ENCODE assay signal across 12 cellular contexts in the genomic region with DNA sequence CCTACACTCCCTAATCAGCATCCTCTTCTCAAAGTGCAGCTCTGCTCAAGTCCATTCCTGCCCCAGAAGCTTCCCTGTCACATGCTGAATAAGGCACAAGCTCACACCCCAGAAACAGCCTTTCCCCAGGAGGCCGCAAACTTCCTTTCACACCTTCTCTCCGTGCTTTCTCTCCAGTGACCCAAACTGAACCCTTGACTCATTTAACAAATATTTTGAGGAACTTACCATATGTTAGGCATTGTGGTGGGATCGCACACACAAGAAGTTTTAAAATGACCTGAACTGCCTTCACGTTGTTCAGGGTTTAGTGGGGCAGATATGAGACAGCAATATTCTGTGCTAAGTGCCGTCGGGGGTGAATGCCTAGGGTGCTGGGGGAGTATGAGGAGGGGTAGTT.
DNase-seq lines count a peak whose midpoint lies in the region; ATAC-seq, FAIRE-seq and TF ChIP-seq lines count a peak whose summit lies in the region.
"Had no signal": no experiment of that assay in that cellular context is flagged by ENCODE, and none has a peak within 500 bp of the region (broad histone marks: within the 10 kb centered on the region; RNA-seq: fewer than 3 reads in every experiment).

No MANE protein-coding gene starts in this region.

- H2AFZ ChIP-seq in H1 (ENCODE audit: low read length) = 0 out of 2 replicates have a peak overlapping the region, but pooled peaks have one; percentile 10

- no peak overlapping the region for H2BK12ac ChIP-seq in H1 (ENCODE audit: low read depth, low read length)

- no peak overlapping the region for H2AK5ac ChIP-seq in H1 (ENCODE audit: low read depth, low read length)

- H3K4me2 ChIP-seq in H1 (ENCODE audit: insufficient read depth in 1 of 2, low read depth in 2 of 2, low read length in 2 of 2) = no peak overlapping the region

- no peak overlapping the region for H3K27ac Mint-ChIP-seq in activated CD8-positive, alpha-beta T cell treated with anti-CD3 and anti-CD28 coated beads, Interleukin-2, amount 10 ng/mL, durations not matched to agents 7 days and 5 days

- ATAC-seq in GM18505 (IDR thresholded peaks at IDR 0.05; ENCODE audit: unreplicated experiment) (peak; percentile 76), GM21717 (IDR thresholded peaks at IDR 0.05; ENCODE audit: unreplicated experiment) (peak; percentile 83), HG03469 (IDR thresholded peaks at IDR 0.05; ENCODE audit: unreplicated experiment) (peak; percentile 61)
- ATAC-seq in activated CD8-positive, alpha-beta T cell treated with anti-CD3 and anti-CD28 coated beads, Interleukin-2, amount 10 ng/mL, durations not matched to agents 7 days and 5 days = no peak
- ATAC-seq: K562, Right ventricle myocardium inferior had no signal

- H3K27me3 ChIP-seq in H1 (replicated peaks in 1 of 4; ENCODE audit: control insufficient read depth in 3 of 4, extremely low read depth in 1 of 4, insufficient read depth in 3 of 4, low read length in 3 of 4) = no peaks in the 10 kb centered on the region; a peak in 1 of 7 replicates

- no peaks in the 10 kb centered on the region; the same call in 1 of the 2 replicates for H3K23me2 ChIP-seq in H1 (ENCODE audit: low read depth, low read length)

- no peak overlapping the region for H4K91ac ChIP-seq in H1 (replicated peaks; ENCODE audit: insufficient read length, low read length)

- no peak overlapping the region for H4K8ac ChIP-seq in H1 (ENCODE audit: extremely low read depth, insufficient read depth, low read length)

- no peak overlapping the region for H3K4ac ChIP-seq in H1 (replicated peaks; ENCODE audit: insufficient read length, low read depth, low read length)

- no peak overlapping the region for H2BK5ac ChIP-seq in H1 (ENCODE audit: low read depth, low read length)

- no peak overlapping the region for H4K5ac ChIP-seq in H1 (ENCODE audit: insufficient read length, low read depth, low read length)

- no peaks in the 10 kb centered on the region for H3K36me3 ChIP-seq in H1 (ENCODE audit: control insufficient read depth in 2 of 4, insufficient read depth in 4 of 4, low read length in 3 of 4)

- H3K79me2 ChIP-seq in H1 (ENCODE audit: control insufficient read depth in 1 of 2, insufficient read depth in 2 of 2, low read length in 2 of 2) = no peaks in the 10 kb centered on the region

- no peaks in the 10 kb centered on the region for H3K4me1 Mint-ChIP-seq in activated CD8-positive, alpha-beta T cell treated with anti-CD3 and anti-CD28 coated beads, Interleukin-2, amount 10 ng/mL, durations not matched to agents 7 days and 5 days (ENCODE audit: low read depth)

- no peaks in the 10 kb centered on the region for H3K36me3 Mint-ChIP-seq in activated CD8-positive, alpha-beta T cell treated with anti-CD3 and anti-CD28 coated beads, Interleukin-2, amount 10 ng/mL, durations not matched to agents 7 days and 5 days (ENCODE audit: low read depth)

- WGBS in H1 (ENCODE audit: extremely low coverage in 1 of 2, insufficient coverage in 1 of 2, insufficient read length in 1 of 2, insufficient replicate concordance in 2 of 2, low coverage in 1 of 2, low lambda C conversion rate in 2 of 2, missing lambda C conversion rate in 1 of 2), 2 experiments = 81% methylated on average over 6 of the region's 6 CpGs; no CpG with 5 or more reads in 1 of the 2 experiments

- H3K4me3 Mint-ChIP-seq in activated CD8-positive, alpha-beta T cell treated with anti-CD3 and anti-CD28 coated beads, Interleukin-2, amount 10 ng/mL, durations not matched to agents 7 days and 5 days = no peak overlapping the region

- no peak overlapping the region for H3K4me3 ChIP-seq in H1 (ENCODE audit: extremely low read depth in 1 of 4, insufficient read depth in 2 of 4, low read depth in 3 of 4, low read length in 4 of 4)
- H3K4me3 ChIP-seq: K562 had no signal

- no peak for TF ChIP-seq RAD21 in H1 (IDR thresholded peaks at IDR 0.05 in 1 of 2, conservative IDR thresholded peaks at IDR 0.05 in 1 of 2; ENCODE audit: low read depth in 2 of 2, low read length in 2 of 2)

- no peak for TF ChIP-seq POLR2A in GM18505 (IDR thresholded peaks at IDR 0.05; ENCODE audit: borderline replicate concordance, extremely low read depth, insufficient read depth, insufficient read length)
- no peak for TF ChIP-seq POLR2A in H1 (IDR thresholded peaks at IDR 0.05; ENCODE audit: control extremely low read depth in 1 of 2, low read depth in 2 of 2, low read length in 2 of 2)

- no peak overlapping the region for H2BK20ac ChIP-seq in H1 (ENCODE audit: low read length)

- no peak overlapping the region for H3K23ac ChIP-seq in H1 (ENCODE audit: insufficient read length)

- H3K9ac ChIP-seq in H1 (replicated peaks in 1 of 4; ENCODE audit: extremely low read depth in 1 of 4, low read depth in 3 of 4, low read length in 3 of 4) = no peak overlapping the region

- no peak overlapping the region for H2BK15ac ChIP-seq in H1 (ENCODE audit: low read length)

- TF ChIP-seq CTCF in H1 (IDR thresholded peaks at IDR 0.05; ENCODE audit: control extremely low read depth in 1 of 3, insufficient read depth in 1 of 3, low read depth in 1 of 3, low read length in 3 of 3) = no peak

- POLR2A ChIA-PET in H1 (lab: Charles Lee; ENCODE audit: partially characterized antibody) = interaction anchor here (1.0 kb wide), 1 partner anchor 16 kb away, joined by 3 read pairs; no protein-coding TSS in a partner anchor
- POLR2A ChIA-PET in activated CD8-positive, alpha-beta T cell treated with anti-CD3 and anti-CD28 coated beads, Interleukin-2, amount 10 ng/mL, durations not matched to agents 7 days and 5 days (lab: Charles Lee) = no interaction called here

- no peaks in the 10 kb centered on the region for H4K20me1 ChIP-seq in H1 (replicated peaks in 1 of 2; ENCODE audit: control insufficient read depth in 1 of 2, insufficient read depth in 2 of 2, low read length in 2 of 2)

- FAIRE-seq in H1 (lab: Jason Lieb, UNC) = no peak
- FAIRE-seq: G401.6, K562 had no signal

- no peaks in the 10 kb centered on the region for H3K9me3 Mint-ChIP-seq in activated CD8-positive, alpha-beta T cell treated with anti-CD3 and anti-CD28 coated beads, Interleukin-2, amount 10 ng/mL, durations not matched to agents 7 days and 5 days (ENCODE audit: insufficient read depth)

- no peak overlapping the region for H3K14ac ChIP-seq in H1 (ENCODE audit: insufficient read length)

- H3K56ac ChIP-seq in H1 (replicated peaks; ENCODE audit: insufficient read length, low read depth, low read length) = no peak overlapping the region

- DNase-seq in H1 (ENCODE audit: low read depth in 1 of 2, low spot score in 2 of 2) = no peak
- DNase-seq in NCI-H2196 treated with DMSO at 0.1 percent for 48 hours (lab: John Stamatoyannopoulos, UW; ENCODE audit: unreplicated experiment) = no peak
- DNase-seq in NCI-H1694 treated with DMSO at 0.1 percent for 48 hours (lab: John Stamatoyannopoulos, UW) = no peak
- no peak for DNase-seq in activated CD8-positive, alpha-beta T cell treated with anti-CD3 and anti-CD28 coated beads, Interleukin-2, amount 10 ng/mL, durations not matched to agents 7 days and 5 days
- no peak for DNase-seq in middle frontal gyrus (ENCODE audit: extremely low spot score, low spot score)
- DNase-seq: activated gamma-delta T cell had no signal

- peaks cover 0 to 3% (median 0%) of the 10 kb centered on the region in 4 experiments; a peak in 2 of 7 replicates for H3K4me1 ChIP-seq in H1 (replicated peaks in 1 of 4; ENCODE audit: control insufficient read depth in 3 of 4, insufficient read depth in 4 of 4, low read length in 3 of 4)

- H3K27me3 Mint-ChIP-seq in activated CD8-positive, alpha-beta T cell treated with anti-CD3 and anti-CD28 coated beads, Interleukin-2, amount 10 ng/mL, durations not matched to agents 7 days and 5 days (ENCODE audit: low read depth) = peaks cover 11% of the 10 kb centered on the region

- no peak overlapping the region for H2BK120ac ChIP-seq in H1 (replicated peaks; ENCODE audit: low read depth, low read length)

- H3K27ac ChIP-seq in H1 (ENCODE audit: low read depth, low read length) = no peak overlapping the region

- CTCF ChIA-PET in H1 (lab: Charles Lee; ENCODE audit: partially characterized antibody) = interaction anchor here (1.3 to 2.7 kb wide), 2 partner anchors 9 to 20 kb away, joined by 3 to 13 read pairs; no protein-coding TSS in a partner anchor
- CTCF ChIA-PET in activated CD8-positive, alpha-beta T cell treated with anti-CD3 and anti-CD28 coated beads, Interleukin-2, amount 10 ng/mL, durations not matched to agents 7 days and 5 days (lab: Charles Lee) = no interaction called here

- no peaks in the 10 kb centered on the region for H3K79me1 ChIP-seq in H1 (ENCODE audit: low read depth, low read length)

- no peaks in the 10 kb centered on the region for H3K9me3 ChIP-seq in H1 (ENCODE audit: insufficient read depth in 2 of 2, low read depth in 1 of 2, low read length in 1 of 2)

- TF ChIP-seq EP300 in H1 (IDR thresholded peaks at IDR 0.05; ENCODE audit: borderline replicate concordance in 1 of 2, low read depth in 2 of 2, low read length in 2 of 2) = no peak

- H3K18ac ChIP-seq in H1 (ENCODE audit: extremely low read depth, low read length) = no peak overlapping the region

TF ChIP-seq in H1, 55 proteins besides CTCF, POLR2A, EP300 and RAD21:
- no peak for TF ChIP-seq EZH2 (IDR thresholded peaks at IDR 0.05; ENCODE audit: low read depth, low read length, severe bottlenecking)
- no peak for TF ChIP-seq KDM5A (IDR thresholded peaks at IDR 0.05; ENCODE audit: low read length)
- TF ChIP-seq, protein P1, sequence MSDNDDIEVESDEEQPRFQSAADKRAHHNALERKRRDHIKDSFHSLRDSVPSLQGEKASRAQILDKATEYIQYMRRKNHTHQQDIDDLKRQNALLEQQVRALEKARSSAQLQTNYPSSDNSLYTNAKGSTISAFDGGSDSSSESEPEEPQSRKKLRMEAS (IDR thresholded peaks at IDR 0.05) = peak; percentile 56
- no peak for TF ChIP-seq CBX5 (IDR thresholded peaks at IDR 0.05; ENCODE audit: low read depth, low read length)
- TF ChIP-seq SIX5 (IDR thresholded peaks at IDR 0.05; ENCODE audit: low read depth, low read length) = no peak
- no peak for TF ChIP-seq SIRT6 (IDR thresholded peaks at IDR 0.05; ENCODE audit: low read length)
- TF ChIP-seq, protein P2, sequence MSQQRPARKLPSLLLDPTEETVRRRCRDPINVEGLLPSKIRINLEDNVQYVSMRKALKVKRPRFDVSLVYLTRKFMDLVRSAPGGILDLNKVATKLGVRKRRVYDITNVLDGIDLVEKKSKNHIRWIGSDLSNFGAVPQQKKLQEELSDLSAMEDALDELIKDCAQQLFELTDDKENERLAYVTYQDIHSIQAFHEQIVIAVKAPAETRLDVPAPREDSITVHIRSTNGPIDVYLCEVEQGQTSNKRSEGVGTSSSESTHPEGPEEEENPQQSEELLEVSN (IDR thresholded peaks at IDR 0.05) = peak; percentile 53; the same call in 1 of the 2 replicates
- no peak for TF ChIP-seq SP1 (IDR thresholded peaks at IDR 0.05; ENCODE audit: low read depth, low read length)
- no peak for TF ChIP-seq NRF1 (IDR thresholded peaks at IDR 0.05; ENCODE audit: low read depth, low read length)
